In genomic region chr21:40153351-40153750, GRCh38 we compare ENCODE assay signal across 7 cellular contexts.
"Had no signal": no experiment of that assay in that cellular context is flagged by ENCODE, and none has a peak within 500 bp of the region (broad histone marks: within the 10 kb centered on the region; RNA-seq: fewer than 3 reads in every experiment).

No MANE protein-coding gene starts in this region.

- ATAC-seq: GM23338 had no signal

- H3K4me3 ChIP-seq: GM23338 had no signal

- H2AFZ ChIP-seq: GM23338 had no signal

- H3K4me2 ChIP-seq: GM23338 had no signal

- DNase-seq: H9, HCEC 1CT, KBM-7 had no signal

- FAIRE-seq: H1, H54, HTR-8/SVneo had no signal
